17 cellular contexts compared by ENCODE assay signal in the genomic region with DNA sequence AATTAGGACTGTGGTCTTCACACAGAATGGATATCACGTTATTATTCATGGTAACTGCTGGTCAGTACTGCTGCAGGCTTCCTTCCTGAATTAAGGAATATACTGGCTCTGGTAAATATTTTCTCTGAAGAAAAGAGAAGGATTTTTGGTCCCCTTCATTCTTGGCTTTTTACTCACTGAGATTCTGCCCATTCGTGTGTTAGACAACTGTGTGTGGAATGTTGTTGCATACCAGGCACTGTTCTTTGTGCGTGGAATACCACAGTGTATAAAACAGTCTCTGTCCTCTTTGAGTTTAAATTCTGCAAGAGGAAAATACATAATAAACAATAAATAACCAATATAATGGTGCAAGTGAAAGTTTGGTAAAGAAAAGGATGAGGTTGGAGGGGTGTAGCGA.
"Had no signal": no experiment of that assay in that cellular context is flagged by ENCODE, and none has a peak within 500 bp of the region (broad histone marks: within the 10 kb centered on the region; RNA-seq: fewer than 3 reads in every experiment).

No MANE protein-coding gene starts in this region.

- ATAC-seq: activated CD8-positive, alpha-beta memory T cell treated with anti-CD3 and anti-CD28 coated beads, Interleukin-2, amount 10 ng/mL, durations not matched to agents 7 days and 5 days; effector memory CD8-positive, alpha-beta T cell; natural killer cell treated with Interleukin-12 subunit alpha and Interleukin-12 subunit beta and Interleukin-15 and Interleukin-18, amount 100 ng/mL, for 72 hours; right lobe of liver; upper lobe of right lung had no signal

- DNase-seq: activated CD4-positive, alpha-beta T cell treated with anti-CD3 and anti-CD28 coated beads, Interleukin-2, amount 50 U/mL, for 48 hours; activated CD4-positive, CD25-positive, alpha-beta regulatory T cell treated with anti-CD3 and anti-CD28 coated beads, Interleukin-2, amount 50 U/mL, for 72 hours; activated CD8-positive, alpha-beta memory T cell treated with anti-CD3 and anti-CD28 coated beads, Interleukin-2, amount 10 ng/mL, durations not matched to agents 7 days and 5 days; activated effector memory CD4-positive, alpha-beta T cell treated with Interleukin-2 at 50 U/mL for 16 hours; activated naive CD8-positive, alpha-beta T cell treated with anti-CD3 and anti-CD28 coated beads for 36 hours; activated T-cell treated with anti-CD3 and anti-CD28 coated beads, Interleukin-2, amount 50 U/mL, for 24 hours; caudate nucleus; effector memory CD8-positive, alpha-beta T cell; erythroblast; occipital lobe; right lobe of liver; stimulated activated CD4-positive, alpha-beta T cell treated with anti-CD3 and anti-CD28 coated beads, Interleukin-12 subunit alpha, Interleukin-12 subunit beta, amount 100 ng/mL, for 4 hours; stimulated activated naive CD4-positive, alpha-beta T cell treated with Interleukin-2 at 50 U/mL for 16 hours; upper lobe of right lung had no signal

- H3K4me3 ChIP-seq: ascending aorta, psoas muscle, right lobe of liver, upper lobe of right lung had no signal
